Comparison of ENCODE assay signal across 17 cellular contexts in the genomic region with DNA sequence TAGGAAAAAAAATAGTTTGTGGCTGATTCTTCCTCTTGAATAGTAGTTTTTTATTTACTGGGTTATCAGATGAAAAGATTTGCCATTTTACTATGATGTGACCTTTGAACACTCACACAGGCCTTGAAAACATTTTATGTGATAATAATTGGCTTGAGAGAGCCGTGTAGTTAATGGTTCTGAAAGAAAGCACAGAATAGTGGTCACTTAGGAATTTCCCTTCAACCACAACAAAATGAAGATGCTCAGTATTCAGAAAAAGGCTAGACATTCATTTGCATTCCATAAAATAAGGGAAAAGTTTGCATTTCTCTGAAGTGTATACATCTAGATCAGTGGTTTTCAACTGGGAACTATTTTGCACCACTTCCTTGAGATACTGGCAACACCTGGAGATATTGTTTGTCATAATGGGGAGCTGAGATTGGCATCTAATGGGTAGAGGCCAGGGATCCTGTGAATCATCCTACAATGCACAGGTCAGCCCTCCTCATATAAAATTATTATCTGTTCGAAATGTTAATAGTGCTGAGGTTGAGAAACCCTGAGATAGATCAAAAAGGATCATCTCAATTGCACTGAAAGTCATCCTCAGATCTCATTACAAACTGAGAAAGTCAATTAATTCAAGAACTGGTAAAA.
DNase-seq lines count a peak whose midpoint lies in the region; ATAC-seq and TF ChIP-seq lines count a peak whose summit lies in the region.
"Had no signal": no experiment of that assay in that cellular context is flagged by ENCODE, and none has a peak within 500 bp of the region (broad histone marks: within the 10 kb centered on the region; RNA-seq: fewer than 3 reads in every experiment).

No MANE protein-coding gene starts in this region.

- H3K27me3 ChIP-seq in PC-9 (ENCODE audit: insufficient read depth, low read depth), result no peaks in the 10 kb centered on the region

- DNase-seq in activated CD4-positive, alpha-beta T cell treated with anti-CD3 and anti-CD28 coated beads, Interleukin-2, amount 50 U/mL, for 48 hours, result no peak
- DNase-seq in germinal center (ENCODE audit: low spot score), result no peak
- no peak for DNase-seq in PC-9
- DNase-seq in osteocyte (ENCODE audit: extremely low spot score, unreplicated experiment), result no peak
- DNase-seq: mammary epithelial cell; NCI-H1436; nucleus accumbens; SK-N-SH; stimulated activated CD4-positive, alpha-beta T cell treated with anti-CD3 and anti-CD28 coated beads, Interleukin-12 subunit alpha, Interleukin-12 subunit beta, amount 100 ng/mL, for 4 hours; WERI-Rb-1 had no signal

- H3K36me3 Mint-ChIP-seq in osteocyte (ENCODE audit: unreplicated experiment), result no peaks in the 10 kb centered on the region

- intact Hi-C loops in PC-9 (cut with micrococcal nuclease; ENCODE audit: unreplicated experiment), result no loop called here

- no peaks in the 10 kb centered on the region for H3F3A ChIP-seq in PC-9 (ENCODE audit: insufficient read depth, low read depth)

- H3K27ac Mint-ChIP-seq in osteocyte (ENCODE audit: unreplicated experiment), result no peak overlapping the region
- H3K27ac Mint-ChIP-seq: dendritic cell treated with granulocyte-macrophage colony-stimulating factor and Interleukin-4, amounts not matched to agents 40 ng/mL and 50 ng/mL, for 4 days; GM23338 had no signal

- H3K27ac ChIP-seq in PC-9, result no peak overlapping the region
- H3K27ac ChIP-seq: WERI-Rb-1 had no signal

- no peaks in the 10 kb centered on the region for H3K79me2 ChIP-seq in PC-9 (ENCODE audit: low read depth)

- TF ChIP-seq CTCF in PC-9 (conservative IDR thresholded peaks at IDR 0.05) (no peak), osteocyte (IDR thresholded peaks at IDR 0.05) (no peak)

- no peak overlapping the region for H3K4me3 Mint-ChIP-seq in osteocyte (ENCODE audit: unreplicated experiment)
- H3K4me3 Mint-ChIP-seq: dendritic cell treated with granulocyte-macrophage colony-stimulating factor and Interleukin-4, amounts not matched to agents 40 ng/mL and 50 ng/mL, for 4 days; GM23338 had no signal

- H2AFZ ChIP-seq in PC-9, result no peak overlapping the region
- H2AFZ ChIP-seq: GM23338 had no signal

- H3K4me1 Mint-ChIP-seq in osteocyte (ENCODE audit: unreplicated experiment), result no peaks in the 10 kb centered on the region
- H3K4me1 Mint-ChIP-seq: GM23338 had no signal

- POLR2A ChIA-PET in PC-9 (lab: Charles Lee; ENCODE audit: unreplicated experiment), result no interaction called here

- no peaks in the 10 kb centered on the region; the same call in 1 of the 2 replicates for H4K20me1 ChIP-seq in PC-9 (ENCODE audit: insufficient read depth)

- no peaks in the 10 kb centered on the region for H3K36me3 ChIP-seq in PC-9 (ENCODE audit: low read depth)
- H3K36me3 ChIP-seq: WERI-Rb-1 had no signal

- H3K4me2 ChIP-seq in PC-9, result no peak overlapping the region
- H3K4me2 ChIP-seq: GM23338, SK-N-SH had no signal

- no peaks in the 10 kb centered on the region for H3K9me3 ChIP-seq in PC-9 (ENCODE audit: insufficient read depth, low read depth)
- H3K9me3 ChIP-seq: SK-N-SH had no signal

- ATAC-seq in GM18499 (IDR thresholded peaks at IDR 0.05; ENCODE audit: insufficient read depth, unreplicated experiment), result peak; percentile 53
- ATAC-seq in GM19397 (IDR thresholded peaks at IDR 0.05; ENCODE audit: unreplicated experiment), result peak; percentile 87
- ATAC-seq in HG02763 (IDR thresholded peaks at IDR 0.05; ENCODE audit: unreplicated experiment), result peak; percentile 90
- peak; percentile 91 for ATAC-seq in HG03432 (IDR thresholded peaks at IDR 0.05; ENCODE audit: unreplicated experiment)
- ATAC-seq: GM23338, HepG2 had no signal

- BruUV-seq in PC-9 (replicated peaks; lab: Mats Ljungman, UMichigan), result no TSS peak

- no peaks in the 10 kb centered on the region for H3K9me3 Mint-ChIP-seq in osteocyte (ENCODE audit: unreplicated experiment)
- H3K9me3 Mint-ChIP-seq: GM23338 had no signal

- no peaks in the 10 kb centered on the region for H3K9me2 ChIP-seq in PC-9 (ENCODE audit: insufficient read depth)
- H3K9me2 ChIP-seq: SK-N-SH had no signal

- CTCF ChIA-PET in PC-9 (lab: Charles Lee), result no interaction called here

- H3K27me3 Mint-ChIP-seq in osteocyte (ENCODE audit: unreplicated experiment), result no peaks in the 10 kb centered on the region
- H3K27me3 Mint-ChIP-seq: dendritic cell treated with granulocyte-macrophage colony-stimulating factor and Interleukin-4, amounts not matched to agents 40 ng/mL and 50 ng/mL, for 4 days had no signal

- H3K4me3 ChIP-seq in PC-9, result no peak overlapping the region
- H3K4me3 ChIP-seq: GM23338 had no signal

- no peaks in the 10 kb centered on the region for H3K4me1 ChIP-seq in PC-9 (replicated peaks; ENCODE audit: insufficient read depth)
